38 cellular contexts compared by ENCODE assay signal in the genomic region with DNA sequence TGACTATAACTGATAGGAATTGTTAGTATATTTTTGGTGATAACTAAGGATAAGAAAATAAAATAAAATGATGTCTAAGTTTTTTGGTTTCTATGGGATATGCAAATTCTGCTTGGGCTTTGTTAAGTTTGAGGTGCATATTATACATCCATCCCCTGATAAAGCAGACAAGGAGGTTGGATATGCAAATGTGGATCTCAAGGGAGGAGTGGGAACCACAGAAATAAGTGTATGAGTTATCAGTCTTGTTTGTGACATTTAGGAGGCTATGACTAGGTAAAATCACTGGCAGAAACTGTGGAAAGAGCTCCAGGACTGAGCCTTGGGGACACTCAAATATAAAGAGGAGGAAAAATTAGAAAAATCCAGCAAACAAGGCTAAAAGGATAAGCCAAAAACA.
"Had no signal": no experiment of that assay in that cellular context is flagged by ENCODE, and none has a peak within 500 bp of the region (broad histone marks: within the 10 kb centered on the region; RNA-seq: fewer than 3 reads in every experiment).

No MANE protein-coding gene starts in this region.

- H3K4me3 ChIP-seq: adrenal gland, ascending aorta, body of pancreas, breast epithelium, cardiac muscle cell had no signal

- H3K36me3 Mint-ChIP-seq: activated naive CD4-positive, alpha-beta T cell treated with anti-CD3 and anti-CD28 coated beads, Interleukin-2, amount 10 ng/mL, durations not matched to agents 7 days and 5 days; activated naive CD4-positive, alpha-beta T cell treated with anti-CD3 and anti-CD28 coated beads, Interleukin-2, amount 50 U/mL, for 24 hours; activated naive CD4-positive, alpha-beta T cell treated with anti-CD3 and anti-CD28 coated beads, Interleukin-2, amount 50 U/mL, for 72 hours; activated naive CD8-positive, alpha-beta T cell; activated naive CD8-positive, alpha-beta T cell treated with anti-CD3 and anti-CD28 coated beads for 36 hours; activated naive CD8-positive, alpha-beta T cell treated with anti-CD3 and anti-CD28 coated beads, Interleukin-2, amount 10 ng/mL, durations not matched to agents 7 days and 5 days; brain had no signal

- H3K4me1 Mint-ChIP-seq: activated naive CD4-positive, alpha-beta T cell treated with anti-CD3 and anti-CD28 coated beads, Interleukin-2, amount 10 ng/mL, durations not matched to agents 7 days and 5 days; activated naive CD4-positive, alpha-beta T cell treated with anti-CD3 and anti-CD28 coated beads, Interleukin-2, amount 50 U/mL, for 24 hours; activated naive CD8-positive, alpha-beta T cell treated with anti-CD3 and anti-CD28 coated beads for 36 hours; activated naive CD8-positive, alpha-beta T cell treated with anti-CD3 and anti-CD28 coated beads, Interleukin-2, amount 10 ng/mL, durations not matched to agents 7 days and 5 days; activated naive CD8-positive, alpha-beta T cell treated with anti-CD3 and anti-CD28 coated beads, Interleukin-2, amount 50 U/mL, for 24 hours; activated T-helper 17 cell treated with anti-CD3 and anti-CD28 coated beads, Interleukin-2, amount 50 U/mL, for 72 hours; central memory CD8-positive, alpha-beta T cell had no signal

- H3K9me3 ChIP-seq: adrenal gland, ascending aorta, body of pancreas, breast epithelium had no signal

- H3K4me3 Mint-ChIP-seq: activated naive CD4-positive, alpha-beta T cell treated with anti-CD3 and anti-CD28 coated beads for 36 hours; activated naive CD4-positive, alpha-beta T cell treated with anti-CD3 and anti-CD28 coated beads, Interleukin-2, amount 10 ng/mL, durations not matched to agents 7 days and 5 days; activated naive CD4-positive, alpha-beta T cell treated with anti-CD3 and anti-CD28 coated beads, Interleukin-2, amount 50 U/mL, for 24 hours; activated naive CD8-positive, alpha-beta T cell; activated naive CD8-positive, alpha-beta T cell treated with anti-CD3 and anti-CD28 coated beads for 36 hours; activated naive CD8-positive, alpha-beta T cell treated with anti-CD3 and anti-CD28 coated beads, Interleukin-2, amount 10 ng/mL, durations not matched to agents 7 days and 5 days; activated naive CD8-positive, alpha-beta T cell treated with anti-CD3 and anti-CD28 coated beads, Interleukin-2, amount 50 U/mL, for 24 hours; activated T-cell treated with anti-CD3 and anti-CD28 coated beads, Interleukin-2, amount 50 U/mL, for 24 hours; activated T-cell treated with anti-CD3 and anti-CD28 coated beads, Interleukin-2, amount 50 U/mL, for 4 hours; activated T-cell treated with anti-CD3 and anti-CD28 coated beads, Interleukin-2, amount 50 U/mL, for 72 hours; activated T-helper 1 cell treated with anti-CD3 and anti-CD28 coated beads, Interleukin-12 subunit alpha, Interleukin-12 subunit beta, Interleukin-2, Interleukin-4 antibody, amounts not matched to agents 30 ng/mL and 10 ng/mL and 1 ng/mL, durations not matched to agents 14 hours and 24 hours and 36 hours; activated T-helper 17 cell treated with anti-CD3 and anti-CD28 coated beads, Interleukin-2, amount 50 U/mL, for 72 hours; brain; central memory CD8-positive, alpha-beta T cell had no signal

- H3K27ac ChIP-seq: adrenal gland, ascending aorta, body of pancreas, brain microvascular endothelial cell, breast epithelium, cardiac muscle cell had no signal

- H3K9me3 Mint-ChIP-seq: brain had no signal

- DNase-seq: activated effector memory CD4-positive, alpha-beta T cell treated with anti-CD3 and anti-CD28 coated beads, Interleukin-2, amount 50 U/mL, for 16 hours; activated effector memory CD4-positive, alpha-beta T cell treated with Interleukin-2 at 50 U/mL for 16 hours; activated gamma-delta T cell; activated gamma-delta T cell treated with Interleukin-2 at 50 U/mL for 16 hours; activated naive CD4-positive, alpha-beta T cell; activated naive CD4-positive, alpha-beta T cell treated with anti-CD3 and anti-CD28 coated beads for 36 hours; activated naive CD4-positive, alpha-beta T cell treated with anti-CD3 and anti-CD28 coated beads, Interleukin-2, amount 10 ng/mL, durations not matched to agents 7 days and 5 days; activated naive CD4-positive, alpha-beta T cell treated with anti-CD3 and anti-CD28 coated beads, Interleukin-2, amount 50 U/mL, for 16 hours; activated naive CD4-positive, alpha-beta T cell treated with Interleukin-2 at 50 U/mL for 16 hours; activated naive CD8-positive, alpha-beta T cell treated with anti-CD3 and anti-CD28 coated beads for 36 hours; activated naive CD8-positive, alpha-beta T cell treated with anti-CD3 and anti-CD28 coated beads, Interleukin-2, amount 10 ng/mL, durations not matched to agents 7 days and 5 days; activated naive CD8-positive, alpha-beta T cell treated with anti-CD3 and anti-CD28 coated beads, Interleukin-2, amount 50 U/mL, for 24 hours; activated T-cell treated with anti-CD3 and anti-CD28 coated beads, Interleukin-2, amount 50 U/mL, for 1 hour; activated T-cell treated with anti-CD3 and anti-CD28 coated beads, Interleukin-2, amount 50 U/mL, for 24 hours; activated T-cell treated with anti-CD3 and anti-CD28 coated beads, Interleukin-2, amount 50 U/mL, for 4 hours; activated T-cell treated with anti-CD3 and anti-CD28 coated beads, Interleukin-2, amount 50 U/mL, for 48 hours; activated T-cell treated with anti-CD3 and anti-CD28 coated beads, Interleukin-2, amount 50 U/mL, for 72 hours; adrenal gland; amniotic stem cell; amygdala; anterior cingulate cortex; aorta; body of pancreas; brain microvascular endothelial cell; caudate nucleus; central memory CD4-positive, alpha-beta T cell; cerebellar nuclear complex had no signal

- H3K27me3 Mint-ChIP-seq: activated naive CD4-positive, alpha-beta T cell treated with anti-CD3 and anti-CD28 coated beads, Interleukin-2, amount 10 ng/mL, durations not matched to agents 7 days and 5 days; activated naive CD4-positive, alpha-beta T cell treated with anti-CD3 and anti-CD28 coated beads, Interleukin-2, amount 50 U/mL, for 24 hours; activated naive CD8-positive, alpha-beta T cell; activated naive CD8-positive, alpha-beta T cell treated with anti-CD3 and anti-CD28 coated beads for 36 hours; activated naive CD8-positive, alpha-beta T cell treated with anti-CD3 and anti-CD28 coated beads, Interleukin-2, amount 10 ng/mL, durations not matched to agents 7 days and 5 days; activated naive CD8-positive, alpha-beta T cell treated with anti-CD3 and anti-CD28 coated beads, Interleukin-2, amount 50 U/mL, for 24 hours; activated T-cell treated with anti-CD3 and anti-CD28 coated beads, Interleukin-2, amount 50 U/mL, for 24 hours; activated T-helper 17 cell treated with anti-CD3 and anti-CD28 coated beads, Interleukin-2, amount 50 U/mL, for 72 hours; central memory CD8-positive, alpha-beta T cell had no signal

- H3K4me1 ChIP-seq: adrenal gland, ascending aorta, body of pancreas, breast epithelium had no signal

- H3K36me3 ChIP-seq: adrenal gland, ascending aorta, brain microvascular endothelial cell, breast epithelium, cardiac muscle cell had no signal

- H3K27ac Mint-ChIP-seq: activated naive CD4-positive, alpha-beta T cell treated with anti-CD3 and anti-CD28 coated beads for 36 hours; activated naive CD4-positive, alpha-beta T cell treated with anti-CD3 and anti-CD28 coated beads, Interleukin-2, amount 10 ng/mL, durations not matched to agents 7 days and 5 days; activated naive CD4-positive, alpha-beta T cell treated with anti-CD3 and anti-CD28 coated beads, Interleukin-2, amount 50 U/mL, for 24 hours; activated naive CD4-positive, alpha-beta T cell treated with anti-CD3 and anti-CD28 coated beads, Interleukin-2, amount 50 U/mL, for 72 hours; activated naive CD8-positive, alpha-beta T cell; activated naive CD8-positive, alpha-beta T cell treated with anti-CD3 and anti-CD28 coated beads for 36 hours; activated naive CD8-positive, alpha-beta T cell treated with anti-CD3 and anti-CD28 coated beads, Interleukin-2, amount 10 ng/mL, durations not matched to agents 7 days and 5 days; activated naive CD8-positive, alpha-beta T cell treated with anti-CD3 and anti-CD28 coated beads, Interleukin-2, amount 50 U/mL, for 24 hours; activated T-cell treated with anti-CD3 and anti-CD28 coated beads, Interleukin-2, amount 50 U/mL, for 24 hours; activated T-cell treated with anti-CD3 and anti-CD28 coated beads, Interleukin-2, amount 50 U/mL, for 72 hours; activated T-helper 1 cell treated with anti-CD3 and anti-CD28 coated beads, Interleukin-12 subunit alpha, Interleukin-12 subunit beta, Interleukin-2, Interleukin-4 antibody, amounts not matched to agents 30 ng/mL and 10 ng/mL and 1 ng/mL, durations not matched to agents 14 hours and 24 hours and 36 hours; activated T-helper 17 cell treated with anti-CD3 and anti-CD28 coated beads, Interleukin-2, amount 50 U/mL, for 72 hours; activated T-helper 2 cell treated with anti-CD3 and anti-CD28 coated beads, Interferon-gamma antibody, Interleukin-2, Interleukin-4, amounts not matched to agents 10 μg/mL and 5 μg/mL and 100 μg/mL, durations not matched to agents 14 hours and 24 hours and 36 hours; brain had no signal

- H3K27me3 ChIP-seq: adrenal gland, ascending aorta, body of pancreas, brain microvascular endothelial cell, breast epithelium, cardiac muscle cell had no signal
